ENCODE assay signal across 8 cellular contexts in the genomic region with DNA sequence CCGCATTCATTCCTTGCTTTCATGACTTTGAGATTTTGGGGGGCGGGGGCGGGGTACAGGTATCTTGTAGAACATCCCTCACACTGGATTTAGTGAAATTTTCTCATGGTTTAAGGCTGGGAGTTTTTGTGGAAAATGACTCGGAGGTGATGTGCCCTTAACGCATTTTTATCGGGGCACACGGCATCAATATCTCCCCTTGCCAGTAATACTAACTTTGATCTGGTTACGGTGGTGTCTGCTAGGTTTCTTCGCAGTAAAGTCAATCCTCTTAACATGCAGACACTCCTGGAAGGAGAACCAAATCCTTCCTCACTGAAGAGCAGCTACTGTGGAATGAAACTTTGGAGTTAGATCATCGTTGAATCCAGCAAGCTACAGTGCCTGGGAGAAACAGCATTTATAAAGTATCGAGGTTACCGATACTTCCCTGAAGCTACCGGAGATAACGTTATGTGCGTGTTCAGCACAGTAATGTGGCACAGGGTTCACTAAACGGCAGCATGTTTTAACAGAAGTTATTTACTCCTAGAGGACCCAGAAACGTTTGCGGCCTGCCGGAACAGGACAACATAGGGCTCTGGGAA. TPM values are rescaled to one million over a fixed set of nuclear protein-coding genes. Genes with fewer than 3 reads are reported as not detected.
DNase-seq lines count a peak whose midpoint lies in the region; ATAC-seq and TF ChIP-seq lines count a peak whose summit lies in the region.

No MANE protein-coding gene starts in this region.

- in situ Hi-C loops in GM13977 (cut with MboI; ENCODE audit: low pct_unique_long_range_greater_than_20kb, low sequenced_read_pairs, unreplicated experiment): loop anchor here (10.0 kb wide), 1 partner anchor 200 kb away; no protein-coding TSS in a partner anchor

- H4K20me1 ChIP-seq in neural cell (ENCODE audit: insufficient read depth): no peaks in the 10 kb centered on the region

- TF ChIP-seq POLR2A in NB4 (IDR thresholded peaks at IDR 0.05; ENCODE audit: extremely low read depth, insufficient read length): no peak

- ATAC-seq in HG03457 (IDR thresholded peaks at IDR 0.05; ENCODE audit: unreplicated experiment) (no peak), HG03039 (IDR thresholded peaks at IDR 0.05; ENCODE audit: unreplicated experiment) (no peak)

- peak overlapping the region; percentile 85 for H3K9ac ChIP-seq in neural cell (ENCODE audit: low read length)

- DNase-seq in CD1c-positive myeloid dendritic cell (ENCODE audit: extremely low spot score): peak; percentile 39
- DNase-seq in NB4 (ENCODE audit: low read depth): no peak
- no peak for DNase-seq in effector memory CD4-positive, alpha-beta T cell
- DNase-seq in GM13977 (ENCODE audit: low spot score): no peak
- DNase-seq in NCI-H1436 (lab: John Stamatoyannopoulos, UW): no peak

- peaks cover 3% of the 10 kb centered on the region for H3F3A ChIP-seq in neural cell (ENCODE audit: insufficient read depth, low read length, poor library complexity, severe bottlenecking)

- no peaks in the 10 kb centered on the region for H3K27me3 ChIP-seq in effector memory CD4-positive, alpha-beta T cell (replicated peaks; ENCODE audit: control insufficient read depth, insufficient read depth, low read length, poor library complexity, severe bottlenecking)
- H3K27me3 ChIP-seq in neural cell (ENCODE audit: insufficient read depth, low read depth, low read length): no peaks in the 10 kb centered on the region

- H3K4me3 ChIP-seq in NB4 (ENCODE audit: low read depth, low read length): peak overlapping the region; percentile 80
- peak overlapping the region; percentile 96 for H3K4me3 ChIP-seq in effector memory CD4-positive, alpha-beta T cell (ENCODE audit: insufficient read depth, low read depth, low read length, poor library complexity, severe bottlenecking)
- H3K4me3 ChIP-seq in neural cell (ENCODE audit: low read length): peak overlapping the region; percentile 86

- H3K4me1 ChIP-seq in effector memory CD4-positive, alpha-beta T cell (ENCODE audit: control insufficient read depth, insufficient read depth, low read length, poor library complexity, severe bottlenecking): peaks cover 25% of the 10 kb centered on the region

- no peak for TF ChIP-seq RAD21 in neural cell (conservative IDR thresholded peaks at IDR 0.05)

- H3K9me3 ChIP-seq in effector memory CD4-positive, alpha-beta T cell (ENCODE audit: control insufficient read depth, low read length): no peaks in the 10 kb centered on the region
- no peaks in the 10 kb centered on the region for H3K9me3 ChIP-seq in neural cell (ENCODE audit: low read length)

- no peak for TF ChIP-seq EP300 in neural cell (conservative IDR thresholded peaks at IDR 0.05; ENCODE audit: poor library complexity, severe bottlenecking)

- peak overlapping the region; percentile 77 for H3K27ac ChIP-seq in effector memory CD4-positive, alpha-beta T cell (ENCODE audit: insufficient read depth, low read length, poor library complexity, severe bottlenecking)
- peak overlapping the region; percentile 85 for H3K27ac ChIP-seq in neural cell (ENCODE audit: low read length)

- H3K36me3 ChIP-seq in effector memory CD4-positive, alpha-beta T cell (ENCODE audit: control insufficient read depth, insufficient read depth, low read length): no peaks in the 10 kb centered on the region
- H3K36me3 ChIP-seq in neural cell (ENCODE audit: insufficient read depth, low read length): no peaks in the 10 kb centered on the region

- peaks cover 27% of the 10 kb centered on the region for H3K79me2 ChIP-seq in neural cell (replicated peaks; ENCODE audit: insufficient read depth, low read length)

- no peak overlapping the region for H2AFZ ChIP-seq in neural cell (ENCODE audit: low read depth, low read length)

- peak overlapping the region; percentile 68 for H3K4me2 ChIP-seq in neural cell (ENCODE audit: low read length)

- no peaks in the 10 kb centered on the region for H3K9me2 ChIP-seq in neural cell (ENCODE audit: insufficient read depth, low read length)

- TF ChIP-seq CTCF in NB4 (IDR thresholded peaks at IDR 0.05; ENCODE audit: low read depth, low read length) (no peak), neural cell (IDR thresholded peaks at IDR 0.05; ENCODE audit: poor library complexity, severe bottlenecking) (no peak), GM13977 (IDR thresholded peaks at IDR 0.05; ENCODE audit: extremely low read depth, insufficient read depth, missing control alignments) (no peak)

TF ChIP-seq in neural cell, 6 proteins besides CTCF, POLR2A, EP300 and RAD21:
- no peak for TF ChIP-seq MXI1 (conservative IDR thresholded peaks at IDR 0.05; ENCODE audit: poor library complexity, severe bottlenecking)
- TF ChIP-seq EZH2 (IDR thresholded peaks at IDR 0.05; ENCODE audit: borderline replicate concordance, insufficient read depth, low read length, poor library complexity, severe bottlenecking): no peak
- TF ChIP-seq, protein P1, sequence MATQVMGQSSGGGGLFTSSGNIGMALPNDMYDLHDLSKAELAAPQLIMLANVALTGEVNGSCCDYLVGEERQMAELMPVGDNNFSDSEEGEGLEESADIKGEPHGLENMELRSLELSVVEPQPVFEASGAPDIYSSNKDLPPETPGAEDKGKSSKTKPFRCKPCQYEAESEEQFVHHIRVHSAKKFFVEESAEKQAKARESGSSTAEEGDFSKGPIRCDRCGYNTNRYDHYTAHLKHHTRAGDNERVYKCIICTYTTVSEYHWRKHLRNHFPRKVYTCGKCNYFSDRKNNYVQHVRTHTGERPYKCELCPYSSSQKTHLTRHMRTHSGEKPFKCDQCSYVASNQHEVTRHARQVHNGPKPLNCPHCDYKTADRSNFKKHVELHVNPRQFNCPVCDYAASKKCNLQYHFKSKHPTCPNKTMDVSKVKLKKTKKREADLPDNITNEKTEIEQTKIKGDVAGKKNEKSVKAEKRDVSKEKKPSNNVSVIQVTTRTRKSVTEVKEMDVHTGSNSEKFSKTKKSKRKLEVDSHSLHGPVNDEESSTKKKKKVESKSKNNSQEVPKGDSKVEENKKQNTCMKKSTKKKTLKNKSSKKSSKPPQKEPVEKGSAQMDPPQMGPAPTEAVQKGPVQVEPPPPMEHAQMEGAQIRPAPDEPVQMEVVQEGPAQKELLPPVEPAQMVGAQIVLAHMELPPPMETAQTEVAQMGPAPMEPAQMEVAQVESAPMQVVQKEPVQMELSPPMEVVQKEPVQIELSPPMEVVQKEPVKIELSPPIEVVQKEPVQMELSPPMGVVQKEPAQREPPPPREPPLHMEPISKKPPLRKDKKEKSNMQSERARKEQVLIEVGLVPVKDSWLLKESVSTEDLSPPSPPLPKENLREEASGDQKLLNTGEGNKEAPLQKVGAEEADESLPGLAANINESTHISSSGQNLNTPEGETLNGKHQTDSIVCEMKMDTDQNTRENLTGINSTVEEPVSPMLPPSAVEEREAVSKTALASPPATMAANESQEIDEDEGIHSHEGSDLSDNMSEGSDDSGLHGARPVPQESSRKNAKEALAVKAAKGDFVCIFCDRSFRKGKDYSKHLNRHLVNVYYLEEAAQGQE (IDR thresholded peaks at IDR 0.05; ENCODE audit: borderline replicate concordance): no peak
- no peak for TF ChIP-seq SMC3 (conservative IDR thresholded peaks at IDR 0.05; ENCODE audit: poor library complexity)
- TF ChIP-seq TAF1 (IDR thresholded peaks at IDR 0.05; ENCODE audit: low read depth): no peak
- TF ChIP-seq POLR2AphosphoS5 (IDR thresholded peaks at IDR 0.05): no peak

RNA-seq across cellular contexts. Expression of a gene that starts 1.2 kb away (rescaled TPM):
- 103 and 106 TPM in 2 replicates for polyA plus RNA-seq in neural cell
- 34.3 and 51.2 TPM in 2 replicates for polyA minus RNA-seq in neural cell

RNA-seq across cellular contexts. Expression of a gene that starts 43.5 kb away (rescaled TPM):
- 56.2 and 58.3 TPM in 2 replicates for polyA plus RNA-seq in neural cell
- 14.0 and 18.3 TPM in 2 replicates for polyA minus RNA-seq in neural cell
